ENCODE assay signal across 8 cellular contexts in the genomic region with DNA sequence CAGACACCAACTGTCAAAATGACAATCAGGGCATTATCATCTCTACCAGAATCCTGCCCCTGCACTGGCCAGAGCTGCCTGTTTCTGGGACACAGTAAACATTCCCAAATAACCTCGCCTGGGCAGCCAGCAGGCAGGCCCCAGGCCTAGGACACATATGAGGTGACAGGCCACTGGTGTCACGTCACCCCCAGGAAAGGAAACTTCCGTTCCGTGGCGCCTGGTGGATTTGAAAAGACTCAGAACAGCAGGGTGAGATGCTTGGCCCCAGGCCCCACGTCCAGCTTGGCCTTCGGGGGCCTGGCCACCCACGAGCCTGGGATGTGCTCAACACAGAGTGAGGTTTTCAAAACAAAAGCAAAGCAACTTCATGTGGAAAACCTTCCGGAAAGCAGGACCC. TPM values are rescaled to one million over a fixed set of nuclear protein-coding genes. Genes with fewer than 3 reads are reported as not detected.
A peak's percentile ranks its signal among the peaks of the same experiment; 100 is the strongest.
DNase-seq lines count a peak whose midpoint lies in the region; ATAC-seq and TF ChIP-seq lines count a peak whose summit lies in the region.

No MANE protein-coding gene starts in this region.

- CTCF ChIA-PET in WTC11 (lab: Charles Lee) = interaction anchor here (1.1 kb wide), 1 partner anchor 68 kb away, joined by 4 read pairs; no protein-coding TSS in a partner anchor

- WGBS in spleen, 5 donors = 18 to 26% (median 22%) methylated on average over 9 of the region's 9 CpGs

- no peaks in the 10 kb centered on the region for H3K9me3 ChIP-seq in spleen

- no peaks in the 10 kb centered on the region for H3K27me3 Mint-ChIP-seq in WTC11 (ENCODE audit: low read depth)

- no peak for TF ChIP-seq CTCF in WTC11 (IDR thresholded peaks at IDR 0.05)
- no peak for TF ChIP-seq CTCF in spleen (IDR thresholded peaks at IDR 0.05 in 8 of 11, conservative IDR thresholded peaks at IDR 0.05 in 3 of 11)

- TF ChIP-seq POLR2A in spleen (IDR thresholded peaks at IDR 0.05) = no peak

- POLR2A ChIA-PET in WTC11 (lab: Charles Lee) = no interaction called here

- H3K27me3 ChIP-seq in spleen (replicated peaks in 1 of 7) = no peaks in the 10 kb centered on the region

- ATAC-seq in WTC11 (no peak), left ventricle myocardium superior (peak; percentile 18), HG02623 (IDR thresholded peaks at IDR 0.05; ENCODE audit: unreplicated experiment) (no peak)

- no peaks in the 10 kb centered on the region for H3K9me3 Mint-ChIP-seq in WTC11

- H3K36me3 ChIP-seq in spleen = peaks cover 0 to 15% (median 0%) of the 10 kb centered on the region in 6 donors

- H3K4me1 ChIP-seq in spleen = peaks cover 42 to 93% (median 82%) of the 10 kb centered on the region in 6 donors

- DNase-seq in GM19238 (ENCODE audit: insufficient read length, low spot score) = peak; percentile 45
- no peak for DNase-seq in WTC11 (ENCODE audit: low spot score)
- no peak for DNase-seq in left ventricle myocardium superior
- peak; percentile 87 for DNase-seq in spleen
- DNase-seq in dedifferentiated amniotic fluid mesenchymal stem cell (ENCODE audit: extremely low spot score) = no peak
- DNase-seq in NCI-H146 treated with DMSO at 0.1 percent for 48 hours (lab: John Stamatoyannopoulos, UW; ENCODE audit: unreplicated experiment) = no peak
- DNase-seq in NCI-H2081 (lab: John Stamatoyannopoulos, UW) = no peak

- peak overlapping the region; percentile 24 to 97 (median 88) for H3K27ac ChIP-seq in spleen

- H3K4me3 Mint-ChIP-seq in WTC11 = peak overlapping the region; percentile 80

- peaks cover 76% of the 10 kb centered on the region for H3K4me1 Mint-ChIP-seq in WTC11

- no peaks in the 10 kb centered on the region for H3K36me3 Mint-ChIP-seq in WTC11

- peak overlapping the region; percentile 1; the same call in 1 of the 2 replicates for H3K27ac Mint-ChIP-seq in WTC11

- peak overlapping the region; percentile 64 to 93 (median 79) for H3K4me3 ChIP-seq in spleen

- intact Hi-C loops in left ventricle myocardium superior (cut with micrococcal nuclease) = no loop called here
- intact Hi-C loops in spleen (cut with DNase I; ENCODE audit: low total_unique reads) = no loop called here

TF ChIP-seq in WTC11, 78 proteins besides CTCF, POLR2A, EP300 and RAD21:
- no peak for TF ChIP-seq JUN (CRISPR knock-in tag; IDR thresholded peaks at IDR 0.05)
- TF ChIP-seq ZNF317 (CRISPR knock-in tag; IDR thresholded peaks at IDR 0.05; ENCODE audit: borderline replicate concordance, low read depth) = no peak
- TF ChIP-seq ZNF121 (CRISPR knock-in tag; IDR thresholded peaks at IDR 0.05) = no peak
- TF ChIP-seq, protein P1, sequence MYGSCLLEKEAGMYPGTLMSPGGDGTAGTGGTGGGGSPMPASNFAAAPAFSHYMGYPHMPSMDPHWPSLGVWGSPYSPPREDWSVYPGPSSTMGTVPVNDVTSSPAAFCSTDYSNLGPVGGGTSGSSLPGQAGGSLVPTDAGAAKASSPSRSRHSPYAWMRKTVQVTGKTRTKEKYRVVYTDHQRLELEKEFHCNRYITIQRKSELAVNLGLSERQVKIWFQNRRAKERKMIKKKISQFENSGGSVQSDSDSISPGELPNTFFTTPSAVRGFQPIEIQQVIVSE (CRISPR knock-in tag; IDR thresholded peaks at IDR 0.05; ENCODE audit: borderline replicate concordance) = no peak
- no peak for TF ChIP-seq PRRX2 (CRISPR knock-in tag; IDR thresholded peaks at IDR 0.05)
- TF ChIP-seq TCF7 (CRISPR knock-in tag; IDR thresholded peaks at IDR 0.05; ENCODE audit: low read depth) = no peak
- no peak for TF ChIP-seq SP1 (CRISPR knock-in tag; conservative IDR thresholded peaks at IDR 0.05)
- TF ChIP-seq, protein P2, sequence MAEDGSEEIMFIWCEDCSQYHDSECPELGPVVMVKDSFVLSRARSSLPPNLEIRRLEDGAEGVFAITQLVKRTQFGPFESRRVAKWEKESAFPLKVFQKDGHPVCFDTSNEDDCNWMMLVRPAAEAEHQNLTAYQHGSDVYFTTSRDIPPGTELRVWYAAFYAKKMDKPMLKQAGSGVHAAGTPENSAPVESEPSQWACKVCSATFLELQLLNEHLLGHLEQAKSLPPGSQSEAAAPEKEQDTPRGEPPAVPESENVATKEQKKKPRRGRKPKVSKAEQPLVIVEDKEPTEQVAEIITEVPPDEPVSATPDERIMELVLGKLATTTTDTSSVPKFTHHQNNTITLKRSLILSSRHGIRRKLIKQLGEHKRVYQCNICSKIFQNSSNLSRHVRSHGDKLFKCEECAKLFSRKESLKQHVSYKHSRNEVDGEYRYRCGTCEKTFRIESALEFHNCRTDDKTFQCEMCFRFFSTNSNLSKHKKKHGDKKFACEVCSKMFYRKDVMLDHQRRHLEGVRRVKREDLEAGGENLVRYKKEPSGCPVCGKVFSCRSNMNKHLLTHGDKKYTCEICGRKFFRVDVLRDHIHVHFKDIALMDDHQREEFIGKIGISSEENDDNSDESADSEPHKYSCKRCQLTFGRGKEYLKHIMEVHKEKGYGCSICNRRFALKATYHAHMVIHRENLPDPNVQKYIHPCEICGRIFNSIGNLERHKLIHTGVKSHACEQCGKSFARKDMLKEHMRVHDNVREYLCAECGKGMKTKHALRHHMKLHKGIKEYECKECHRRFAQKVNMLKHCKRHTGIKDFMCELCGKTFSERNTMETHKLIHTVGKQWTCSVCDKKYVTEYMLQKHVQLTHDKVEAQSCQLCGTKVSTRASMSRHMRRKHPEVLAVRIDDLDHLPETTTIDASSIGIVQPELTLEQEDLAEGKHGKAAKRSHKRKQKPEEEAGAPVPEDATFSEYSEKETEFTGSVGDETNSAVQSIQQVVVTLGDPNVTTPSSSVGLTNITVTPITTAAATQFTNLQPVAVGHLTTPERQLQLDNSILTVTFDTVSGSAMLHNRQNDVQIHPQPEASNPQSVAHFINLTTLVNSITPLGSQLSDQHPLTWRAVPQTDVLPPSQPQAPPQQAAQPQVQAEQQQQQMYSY (CRISPR knock-in tag; IDR thresholded peaks at IDR 0.05) = no peak
- TF ChIP-seq, protein P3, sequence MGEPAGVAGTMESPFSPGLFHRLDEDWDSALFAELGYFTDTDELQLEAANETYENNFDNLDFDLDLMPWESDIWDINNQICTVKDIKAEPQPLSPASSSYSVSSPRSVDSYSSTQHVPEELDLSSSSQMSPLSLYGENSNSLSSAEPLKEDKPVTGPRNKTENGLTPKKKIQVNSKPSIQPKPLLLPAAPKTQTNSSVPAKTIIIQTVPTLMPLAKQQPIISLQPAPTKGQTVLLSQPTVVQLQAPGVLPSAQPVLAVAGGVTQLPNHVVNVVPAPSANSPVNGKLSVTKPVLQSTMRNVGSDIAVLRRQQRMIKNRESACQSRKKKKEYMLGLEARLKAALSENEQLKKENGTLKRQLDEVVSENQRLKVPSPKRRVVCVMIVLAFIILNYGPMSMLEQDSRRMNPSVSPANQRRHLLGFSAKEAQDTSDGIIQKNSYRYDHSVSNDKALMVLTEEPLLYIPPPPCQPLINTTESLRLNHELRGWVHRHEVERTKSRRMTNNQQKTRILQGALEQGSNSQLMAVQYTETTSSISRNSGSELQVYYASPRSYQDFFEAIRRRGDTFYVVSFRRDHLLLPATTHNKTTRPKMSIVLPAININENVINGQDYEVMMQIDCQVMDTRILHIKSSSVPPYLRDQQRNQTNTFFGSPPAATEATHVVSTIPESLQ (CRISPR knock-in tag; IDR thresholded peaks at IDR 0.05) = no peak
- TF ChIP-seq, protein P4, sequence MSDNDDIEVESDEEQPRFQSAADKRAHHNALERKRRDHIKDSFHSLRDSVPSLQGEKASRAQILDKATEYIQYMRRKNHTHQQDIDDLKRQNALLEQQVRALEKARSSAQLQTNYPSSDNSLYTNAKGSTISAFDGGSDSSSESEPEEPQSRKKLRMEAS (CRISPR knock-in tag; IDR thresholded peaks at IDR 0.05) = no peak
- no peak for TF ChIP-seq ZNF281 (CRISPR knock-in tag; IDR thresholded peaks at IDR 0.05)
- TF ChIP-seq IRF2 (CRISPR knock-in tag; IDR thresholded peaks at IDR 0.05; ENCODE audit: borderline replicate concordance, low read depth) = no peak
- no peak for TF ChIP-seq FOXJ3 (CRISPR knock-in tag; IDR thresholded peaks at IDR 0.05; ENCODE audit: borderline replicate concordance)
- no peak for TF ChIP-seq MYBL2 (CRISPR knock-in tag; IDR thresholded peaks at IDR 0.05)
- no peak for TF ChIP-seq GTF2I (CRISPR knock-in tag; conservative IDR thresholded peaks at IDR 0.05)

RNA-seq across cellular contexts. Expression of gene SEMA4D, which starts 1.3 kb away (rescaled TPM):
- total RNA-seq in WTC11 (2021) (60.5 to 67.8 TPM (median 65.2 TPM) in 3 replicates), left ventricle myocardium superior (24.7 TPM), spleen (100 to 1,000 TPM in 6 of 7 donors, 10 to 100 TPM in 1; 81.6 to 193 (median 171) TPM)
- 10 to 100 TPM; 23.0 to 32.3 (median 31.5) TPM for polyA plus RNA-seq in spleen

Comparison
In these comparisons a context has a peak if more than half of its experiments do, and no peak if none do; other contexts are left out.
1. DNase-seq: peak in GM19238 (single experiment) and spleen (single experiment); none in WTC11 (single experiment), left ventricle myocardium superior (single experiment), dedifferentiated amniotic fluid mesenchymal stem cell (single experiment), NCI-H146 treated with DMSO at 0.1 percent for 48 hours (single experiment) and NCI-H2081 (0 of 2).